18 cellular contexts compared by ENCODE assay signal in genomic region chr6:101543796-101544195, GRCh38.
"Had no signal": no experiment of that assay in that cellular context is flagged by ENCODE, and none has a peak within 500 bp of the region (broad histone marks: within the 10 kb centered on the region; RNA-seq: fewer than 3 reads in every experiment).

No MANE protein-coding gene starts in this region.

- H3K4me1 Mint-ChIP-seq: activated naive CD8-positive, alpha-beta T cell treated with anti-CD3 and anti-CD28 coated beads for 36 hours; nephron progenitor cell; stimulated activated effector memory CD8-positive, alpha-beta T cell treated with anti-CD3 and anti-CD28 coated beads, Interleukin-12 subunit alpha, Interleukin-12 subunit beta, amount 100 ng/mL, for 72 hours; stimulated activated naive CD8-positive, alpha-beta T cell treated with anti-CD3 and anti-CD28 coated beads, Interleukin-15, amount 100 ng/mL, for 72 hours had no signal

- DNase-seq: activated CD8-positive, alpha-beta memory T cell treated with anti-CD3 and anti-CD28 coated beads for 24 hours; activated CD8-positive, alpha-beta memory T cell treated with anti-CD3 and anti-CD28 coated beads, Interleukin-2, amount 50 U/mL, for 4 hours; activated naive CD4-positive, alpha-beta T cell treated with Interleukin-2 at 50 U/mL for 16 hours; activated naive CD8-positive, alpha-beta T cell treated with anti-CD3 and anti-CD28 coated beads for 36 hours; activated T-cell treated with anti-CD3 and anti-CD28 coated beads, Interleukin-2, amount 50 U/mL, for 4 hours; central memory CD4-positive, alpha-beta T cell; head of caudate nucleus; hypothalamus; mesendoderm; mucosa of descending colon; nephron progenitor cell; right lobe of liver; stimulated activated CD4-positive, alpha-beta T cell treated with anti-CD3 and anti-CD28 coated beads, Interleukin-1b, Interleukin-23, amount 100 ng/mL, for 48 hours; stimulated activated naive CD8-positive, alpha-beta T cell treated with anti-CD3 and anti-CD28 coated beads, Interleukin-15, amount 100 ng/mL, for 72 hours; T1000; tibial artery had no signal

- H3K36me3 Mint-ChIP-seq: activated naive CD8-positive, alpha-beta T cell treated with anti-CD3 and anti-CD28 coated beads for 36 hours; stimulated activated effector memory CD8-positive, alpha-beta T cell treated with anti-CD3 and anti-CD28 coated beads, Interleukin-12 subunit alpha, Interleukin-12 subunit beta, amount 100 ng/mL, for 72 hours; WTC11 had no signal

- H3K9me3 Mint-ChIP-seq: nephron progenitor cell; stimulated activated effector memory CD8-positive, alpha-beta T cell treated with anti-CD3 and anti-CD28 coated beads, Interleukin-12 subunit alpha, Interleukin-12 subunit beta, amount 100 ng/mL, for 72 hours had no signal

- H3K4me3 Mint-ChIP-seq: activated naive CD8-positive, alpha-beta T cell treated with anti-CD3 and anti-CD28 coated beads for 36 hours; activated T-cell treated with anti-CD3 and anti-CD28 coated beads, Interleukin-2, amount 50 U/mL, for 4 hours; nephron progenitor cell; stimulated activated effector memory CD8-positive, alpha-beta T cell treated with anti-CD3 and anti-CD28 coated beads, Interleukin-12 subunit alpha, Interleukin-12 subunit beta, amount 100 ng/mL, for 72 hours; stimulated activated naive CD8-positive, alpha-beta T cell treated with anti-CD3 and anti-CD28 coated beads, Interleukin-15, amount 100 ng/mL, for 72 hours; WTC11 had no signal

- ATAC-seq: activated T-cell treated with anti-CD3 and anti-CD28 coated beads, Interleukin-2, amount 50 U/mL, for 4 hours; mucosa of descending colon; right lobe of liver; stimulated activated effector memory CD8-positive, alpha-beta T cell treated with anti-CD3 and anti-CD28 coated beads, Interleukin-12 subunit alpha, Interleukin-12 subunit beta, amount 100 ng/mL, for 72 hours; stimulated activated naive CD8-positive, alpha-beta T cell treated with anti-CD3 and anti-CD28 coated beads, Interleukin-15, amount 100 ng/mL, for 72 hours; WTC11 had no signal

- H3K27me3 Mint-ChIP-seq: activated naive CD8-positive, alpha-beta T cell treated with anti-CD3 and anti-CD28 coated beads for 36 hours; stimulated activated naive CD8-positive, alpha-beta T cell treated with anti-CD3 and anti-CD28 coated beads, Interleukin-15, amount 100 ng/mL, for 72 hours had no signal

- H3K27ac Mint-ChIP-seq: activated naive CD8-positive, alpha-beta T cell treated with anti-CD3 and anti-CD28 coated beads for 36 hours; nephron progenitor cell; stimulated activated effector memory CD8-positive, alpha-beta T cell treated with anti-CD3 and anti-CD28 coated beads, Interleukin-12 subunit alpha, Interleukin-12 subunit beta, amount 100 ng/mL, for 72 hours; stimulated activated naive CD8-positive, alpha-beta T cell treated with anti-CD3 and anti-CD28 coated beads, Interleukin-15, amount 100 ng/mL, for 72 hours; WTC11 had no signal
